ENCODE assay signal across 9 cellular contexts in the genomic region with DNA sequence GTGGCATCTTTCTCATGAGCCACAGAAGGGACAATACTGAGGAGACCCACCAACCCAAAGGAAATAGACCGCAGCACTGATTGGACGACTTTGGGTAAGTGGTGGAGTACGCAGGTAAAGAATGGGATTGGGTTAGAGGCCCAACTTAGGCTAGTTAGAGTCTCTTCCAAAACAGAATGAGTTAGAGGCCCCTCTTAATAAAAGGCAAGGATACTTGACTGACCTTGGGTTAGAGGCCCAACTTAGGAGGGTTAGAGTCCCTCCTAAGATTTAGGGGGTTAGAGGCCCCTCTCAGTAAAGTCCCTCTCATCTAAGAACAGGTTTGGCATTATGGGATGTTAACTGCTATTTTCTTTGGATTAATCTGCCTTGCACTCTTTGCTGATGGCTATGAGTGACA. TPM values are rescaled to one million over a fixed set of nuclear protein-coding genes. Genes with fewer than 3 reads are reported as not detected.
"Had no signal": no experiment of that assay in that cellular context is flagged by ENCODE, and none has a peak within 500 bp of the region (broad histone marks: within the 10 kb centered on the region; RNA-seq: fewer than 3 reads in every experiment).

No MANE protein-coding gene starts in this region.

- FAIRE-seq: H54, HepG2 had no signal

- H3K27ac Mint-ChIP-seq: H9, IgD-negative memory B cell had no signal

- H3K27ac ChIP-seq: HL-60 had no signal

- H3K36me3 Mint-ChIP-seq: IgD-negative memory B cell had no signal

- ATAC-seq: HepG2 had no signal

- H3K9me3 Mint-ChIP-seq: H9, IgD-negative memory B cell had no signal

- H3K4me1 Mint-ChIP-seq: IgD-negative memory B cell had no signal

- H3K4me3 Mint-ChIP-seq: H9, IgD-negative memory B cell had no signal

- DNase-seq: GOT3, H9, HCEC 1CT, KBM-7 had no signal

RNA-seq across cellular contexts. Expression of a gene that starts 24.6 kb away (rescaled TPM):
- total RNA-seq: HepG2, HT1080 had no signal
- polyA plus RNA-seq: HepG2, IgD-negative memory B cell had no signal

RNA-seq across cellular contexts. Expression of a gene that starts 36.1 kb away (rescaled TPM):
- total RNA-seq: HepG2, HT1080 had no signal
- polyA plus RNA-seq: HepG2, IgD-negative memory B cell had no signal

RNA-seq across cellular contexts. Expression of a gene that starts 45.4 kb away (rescaled TPM):
- total RNA-seq: HepG2, HT1080 had no signal
- polyA plus RNA-seq: IgD-negative memory B cell had no signal
